Comparison of ENCODE assay signal across 25 cellular contexts in genomic region chr6:5442319-5442718, GRCh38.
"Had no signal": no experiment of that assay in that cellular context is flagged by ENCODE, and none has a peak within 500 bp of the region (broad histone marks: within the 10 kb centered on the region; RNA-seq: fewer than 3 reads in every experiment).

No MANE protein-coding gene starts in this region.

- H3K4me3 Mint-ChIP-seq: IgD-negative memory B cell, T-cell had no signal

- H3K27me3 Mint-ChIP-seq: IgD-negative memory B cell, T-cell had no signal

- H3K27ac ChIP-seq: SJSA1, SK-N-MC had no signal

- ATAC-seq: HepG2, T-cell had no signal

- DNase-seq: KBM-7, MV-4-11, NCI-H1048, NCI-H1105, NCI-H1417, NCI-H1436 treated with DMSO at 0.1 percent for 48 hours, NCI-H1694, NCI-H1930, NCI-H2081, NCI-H2107, NCI-H226, NCI-H446, NCI-H510A, NCI-H524 treated with DMSO at 0.1 percent for 48 hours, NCI-H69, NCI-H774, Right ventricle myocardium superior, RPMI8226, SIG-M5, SW 1271, T-cell had no signal

- H3K27me3 ChIP-seq: SJSA1 had no signal

- H3K4me3 ChIP-seq: SJSA1, SK-N-MC had no signal

- H3K27ac Mint-ChIP-seq: IgD-negative memory B cell, T-cell had no signal

- H3K9me3 ChIP-seq: SJSA1 had no signal

- H3K36me3 ChIP-seq: SJSA1 had no signal
